8 cellular contexts compared by ENCODE assay signal in the genomic region with DNA sequence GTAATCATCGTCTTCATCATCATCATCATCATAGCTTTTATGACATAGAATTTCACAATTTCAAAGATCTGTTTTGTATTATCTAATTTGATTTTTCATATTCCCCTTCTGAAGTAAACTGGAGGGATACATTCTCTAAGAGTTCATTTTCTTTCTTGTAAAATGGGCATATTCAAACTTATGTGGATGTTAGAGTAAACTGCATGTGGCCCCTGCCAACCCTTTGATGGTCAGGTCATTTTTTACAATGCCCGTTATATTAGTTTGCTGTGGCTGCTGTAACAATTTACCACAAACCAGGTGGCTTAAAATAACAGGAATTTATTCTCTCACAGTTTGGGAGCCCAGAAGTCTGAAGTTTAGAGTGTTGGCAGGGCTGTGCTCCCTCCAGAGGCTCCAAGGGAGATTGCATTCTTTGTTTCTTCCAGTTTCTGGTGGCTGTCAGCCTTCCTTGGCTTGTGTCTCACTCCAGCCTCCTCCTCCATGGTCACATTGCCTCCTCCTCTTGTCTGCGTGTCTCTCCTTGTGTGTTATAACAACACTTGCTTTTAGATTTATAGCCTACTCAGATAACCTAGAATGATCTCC.
DNase-seq lines count a peak whose midpoint lies in the region; ATAC-seq lines count a peak whose summit lies in the region.

No MANE protein-coding gene starts in this region.

- intact Hi-C loops in activated T-helper 2 cell treated with anti-CD3 and anti-CD28 coated beads, Interferon-gamma antibody, Interleukin-2, Interleukin-4, amounts not matched to agents 10 μg/mL and 5 μg/mL and 100 μg/mL, durations not matched to agents 14 hours and 24 hours and 36 hours (cut with micrococcal nuclease), result loop anchor here (1.0 kb wide), 1 partner anchor 118 kb away; no protein-coding TSS in a partner anchor

- no peaks in the 10 kb centered on the region for H3K4me1 Mint-ChIP-seq in activated T-helper 2 cell treated with anti-CD3 and anti-CD28 coated beads, Interferon-gamma antibody, Interleukin-2, Interleukin-4, amounts not matched to agents 10 μg/mL and 5 μg/mL and 100 μg/mL, durations not matched to agents 14 hours and 24 hours and 36 hours (ENCODE audit: low read depth)

- H3K9me3 Mint-ChIP-seq in activated T-helper 2 cell treated with anti-CD3 and anti-CD28 coated beads, Interferon-gamma antibody, Interleukin-2, Interleukin-4, amounts not matched to agents 10 μg/mL and 5 μg/mL and 100 μg/mL, durations not matched to agents 14 hours and 24 hours and 36 hours, result no peaks in the 10 kb centered on the region

- no peak overlapping the region for H3K27ac Mint-ChIP-seq in activated T-helper 2 cell treated with anti-CD3 and anti-CD28 coated beads, Interferon-gamma antibody, Interleukin-2, Interleukin-4, amounts not matched to agents 10 μg/mL and 5 μg/mL and 100 μg/mL, durations not matched to agents 14 hours and 24 hours and 36 hours

- H3K4me3 Mint-ChIP-seq in activated T-helper 2 cell treated with anti-CD3 and anti-CD28 coated beads, Interferon-gamma antibody, Interleukin-2, Interleukin-4, amounts not matched to agents 10 μg/mL and 5 μg/mL and 100 μg/mL, durations not matched to agents 14 hours and 24 hours and 36 hours (ENCODE audit: low read depth), result no peak overlapping the region

- no peaks in the 10 kb centered on the region for H3K27me3 Mint-ChIP-seq in activated T-helper 2 cell treated with anti-CD3 and anti-CD28 coated beads, Interferon-gamma antibody, Interleukin-2, Interleukin-4, amounts not matched to agents 10 μg/mL and 5 μg/mL and 100 μg/mL, durations not matched to agents 14 hours and 24 hours and 36 hours (ENCODE audit: low read depth)

- ATAC-seq in HG02938 (IDR thresholded peaks at IDR 0.05; ENCODE audit: unreplicated experiment) (peak; percentile 66), HG03097 (IDR thresholded peaks at IDR 0.05; ENCODE audit: low FRiP score, unreplicated experiment) (no peak)

- H3K36me3 Mint-ChIP-seq in activated T-helper 2 cell treated with anti-CD3 and anti-CD28 coated beads, Interferon-gamma antibody, Interleukin-2, Interleukin-4, amounts not matched to agents 10 μg/mL and 5 μg/mL and 100 μg/mL, durations not matched to agents 14 hours and 24 hours and 36 hours (ENCODE audit: low read depth), result no peaks in the 10 kb centered on the region

- DNase-seq in NCI-H524 (lab: John Stamatoyannopoulos, UW) (peak; percentile 8 to 17), NCI-H524 treated with DMSO at 0.1 percent for 48 hours (lab: John Stamatoyannopoulos, UW) (no peak), SK-N-DZ (ENCODE audit: low spot score) (peak; percentile 52), iPS-NIHi7 (ENCODE audit: extremely low spot score) (peak; percentile 58), activated gamma-delta T cell treated with Interleukin-2 at 50 U/mL for 16 hours (no peak)
- DNase-seq in activated T-helper 2 cell treated with anti-CD3 and anti-CD28 coated beads, Interferon-gamma antibody, Interleukin-2, Interleukin-4, amounts not matched to agents 10 μg/mL and 5 μg/mL and 100 μg/mL, durations not matched to agents 14 hours and 24 hours and 36 hours (ENCODE audit: low spot score), result no peak

Comparison
In these comparisons a context has a peak if more than half of its experiments do, and no peak if none do; other contexts are left out.
1. DNase-seq: peak in NCI-H524 (2 of 2), SK-N-DZ (single experiment) and iPS-NIHi7 (single experiment); none in NCI-H524 treated with DMSO at 0.1 percent for 48 hours (single experiment), activated T-helper 2 cell treated with anti-CD3 and anti-CD28 coated beads, Interferon-gamma antibody, Interleukin-2, Interleukin-4, amounts not matched to agents 10 μg/mL and 5 μg/mL and 100 μg/mL, durations not matched to agents 14 hours and 24 hours and 36 hours (single experiment) and activated gamma-delta T cell treated with Interleukin-2 at 50 U/mL for 16 hours (single experiment).